ENCODE assay signal across 18 cellular contexts in genomic region chr3:181735921-181736320, GRCh38. TPM values are rescaled to one million over a fixed set of nuclear protein-coding genes. Genes with fewer than 3 reads are reported as not detected.
DNase-seq lines count a peak whose midpoint lies in the region; ATAC-seq and TF ChIP-seq lines count a peak whose summit lies in the region.
"Had no signal": no experiment of that assay in that cellular context is flagged by ENCODE, and none has a peak within 500 bp of the region (broad histone marks: within the 10 kb centered on the region; RNA-seq: fewer than 3 reads in every experiment).

No MANE protein-coding gene starts in this region.

- ATAC-seq in right cardiac atrium = no peak
- no peak for ATAC-seq in psoas muscle

- no peak for TF ChIP-seq CTCF in cardiac muscle cell (IDR thresholded peaks at IDR 0.05; ENCODE audit: low read depth, low read length)
- no peak for TF ChIP-seq CTCF in tibial nerve (IDR thresholded peaks at IDR 0.05)
- TF ChIP-seq CTCF in GM13976 (IDR thresholded peaks at IDR 0.05; ENCODE audit: borderline replicate concordance, control extremely low read depth, extremely low read depth, insufficient read depth, missing control alignments) = no peak
- no peak for TF ChIP-seq CTCF in psoas muscle (IDR thresholded peaks at IDR 0.05)

- TF ChIP-seq EP300 in tibial nerve (IDR thresholded peaks at IDR 0.05) = no peak

- H3K36me3 ChIP-seq in cardiac muscle cell (no peaks in the 10 kb centered on the region), tibial nerve (no peaks in the 10 kb centered on the region), psoas muscle (ENCODE audit: insufficient read depth in 1 of 2, low read depth in 1 of 2) (no peaks in the 10 kb centered on the region)
- H3K36me3 ChIP-seq: BLaER1 treated with 17β-estradiol and CSF1 and Interleukin-3, amounts not matched to agents 10 nM and 100 nM; HAP-1; SJSA1 had no signal

- no peak for TF ChIP-seq POLR2A in tibial nerve (IDR thresholded peaks at IDR 0.05)

- H3K9me3 ChIP-seq in cardiac muscle cell (ENCODE audit: low read depth) (no peaks in the 10 kb centered on the region), right cardiac atrium (ENCODE audit: control insufficient read depth, low read length) (no peaks in the 10 kb centered on the region), tibial nerve (no peaks in the 10 kb centered on the region), psoas muscle (no peaks in the 10 kb centered on the region)
- H3K9me3 ChIP-seq: BLaER1 treated with 17β-estradiol and CSF1 and Interleukin-3, amounts not matched to agents 10 nM and 100 nM; HAP-1; SJSA1 had no signal

- H3K4me3 ChIP-seq in cardiac muscle cell (no peak overlapping the region), right cardiac atrium (ENCODE audit: low read length) (no peak overlapping the region), tibial nerve (no peak overlapping the region), psoas muscle (no peak overlapping the region)
- H3K4me3 ChIP-seq: BLaER1 treated with 17β-estradiol and CSF1 and Interleukin-3, amounts not matched to agents 10 nM and 100 nM; HAP-1; PC-9; SJSA1 had no signal

- in situ Hi-C loops in GM13976 (cut with MboI; ENCODE audit: low sequenced_read_pairs, unreplicated experiment) = no loop called here

- intact Hi-C loops in right cardiac atrium (cut with DNase I) = no loop called here
- intact Hi-C loops in psoas muscle (cut with DNase I) = no loop called here

- peaks cover 22% of the 10 kb centered on the region for H3K4me1 ChIP-seq in cardiac muscle cell (ENCODE audit: low read depth)
- no peaks in the 10 kb centered on the region for H3K4me1 ChIP-seq in right cardiac atrium (ENCODE audit: control insufficient read depth, insufficient read depth, low read length)
- H3K4me1 ChIP-seq in tibial nerve = peaks cover 0 to 5% (median 0%) of the 10 kb centered on the region in 4 donors
- no peaks in the 10 kb centered on the region for H3K4me1 ChIP-seq in psoas muscle
- H3K4me1 ChIP-seq: BLaER1 treated with 17β-estradiol and CSF1 and Interleukin-3, amounts not matched to agents 10 nM and 100 nM had no signal

- DNase-seq in cardiac muscle cell (ENCODE audit: low read depth in 1 of 2, low spot score in 1 of 2) = peak in 1 of 2 donors; percentile 53
- no peak for DNase-seq in right cardiac atrium
- DNase-seq in tibial nerve (ENCODE audit: low spot score in 2 of 2) = no peak
- no peak for DNase-seq in NCI-H345 (lab: John Stamatoyannopoulos, UW)
- no peak for DNase-seq in GM13976 (ENCODE audit: low spot score)
- DNase-seq in psoas muscle = no peak
- DNase-seq: CD8-positive, alpha-beta memory T cell; DMS79; NCI-H1105 treated with DMSO at 0.1 percent for 48 hours; NCI-H187; NCI-H524 treated with DMSO at 0.1 percent for 48 hours; PC-9 had no signal

- H3K27ac ChIP-seq in cardiac muscle cell (peak overlapping the region; percentile 2), right cardiac atrium (ENCODE audit: low read length) (no peak overlapping the region), angular gyrus (ENCODE audit: low read depth, low read length) (peak overlapping the region; percentile 26), layer of hippocampus (ENCODE audit: low read depth, low read length) (peak overlapping the region; percentile 24), tibial nerve (peak overlapping the region in 3 of 4 donors; percentile 27 to 76 (median 73)), psoas muscle (no peak overlapping the region)
- H3K27ac ChIP-seq: BLaER1 treated with 17β-estradiol and CSF1 and Interleukin-3, amounts not matched to agents 10 nM and 100 nM; PC-9; SJSA1 had no signal

- WGBS in right cardiac atrium = 59% methylated on average over 7 of the region's 7 CpGs
- WGBS in tibial nerve, 2 donors = 31 to 43% methylated on average over 7 of the region's 7 CpGs
- WGBS in psoas muscle, 3 donors = 56 to 72% (median 65%) methylated on average over 7 of the region's 7 CpGs

- peaks cover 10% of the 10 kb centered on the region for H3K27me3 ChIP-seq in cardiac muscle cell
- H3K27me3 ChIP-seq in right cardiac atrium (ENCODE audit: control insufficient read depth, insufficient read depth) = no peaks in the 10 kb centered on the region
- H3K27me3 ChIP-seq in layer of hippocampus (ENCODE audit: control insufficient read depth, insufficient read depth, low read length) = no peaks in the 10 kb centered on the region
- H3K27me3 ChIP-seq in tibial nerve = peaks cover 0 to 6% of the 10 kb centered on the region in 2 donors
- H3K27me3 ChIP-seq in psoas muscle (ENCODE audit: insufficient read depth in 3 of 3, low read length in 2 of 3) = peaks cover 0 to 7% (median 5%) of the 10 kb centered on the region in 3 donors
- H3K27me3 ChIP-seq: SJSA1 had no signal

RNA-seq across cellular contexts. Expression of gene SOX2, which starts 24.2 kb away (rescaled TPM):
- 0.18 TPM in 1 of 2 replicates, not detected in the other for total RNA-seq in cardiac muscle cell
- polyA plus RNA-seq in cardiac muscle cell = not detected in 2 replicates
- under 1 TPM in 3 of 4 donors, not detected in 1; 0.17 to 0.35 (median 0.20) TPM for total RNA-seq in right cardiac atrium
- polyA plus RNA-seq in right cardiac atrium = 1.0 TPM
- 10 to 100 TPM; 21.3 to 50.5 (median 34.3) TPM for total RNA-seq in tibial nerve
- total RNA-seq in psoas muscle = not detected
- under 1 TPM; 0.03 to 0.09 (median 0.05) TPM for polyA plus RNA-seq in psoas muscle
- total RNA-seq: CD8-positive, alpha-beta memory T cell; G401; PC-9 had no signal
- polyA plus RNA-seq: CD8-positive, alpha-beta memory T cell had no signal

Comparison
In these comparisons a context has a peak if more than half of its experiments do, and no peak if none do; other contexts are left out.
1. H3K27ac ChIP-seq: peak in cardiac muscle cell (single experiment), angular gyrus (single experiment), layer of hippocampus (single experiment) and tibial nerve (3 of 4); none in right cardiac atrium (single experiment) and psoas muscle (single experiment).
2. RNA of gene SOX2, which starts 24.2 kb away (total RNA-seq): 21.3 to 50.5 TPM in tibial nerve; 0.17 to 0.35 TPM in right cardiac atrium, 0.18 TPM in cardiac muscle cell and not detected in psoas muscle; every median in the first group is over 10 times any median in the second.